14 cellular contexts compared by ENCODE assay signal in the genomic region with DNA sequence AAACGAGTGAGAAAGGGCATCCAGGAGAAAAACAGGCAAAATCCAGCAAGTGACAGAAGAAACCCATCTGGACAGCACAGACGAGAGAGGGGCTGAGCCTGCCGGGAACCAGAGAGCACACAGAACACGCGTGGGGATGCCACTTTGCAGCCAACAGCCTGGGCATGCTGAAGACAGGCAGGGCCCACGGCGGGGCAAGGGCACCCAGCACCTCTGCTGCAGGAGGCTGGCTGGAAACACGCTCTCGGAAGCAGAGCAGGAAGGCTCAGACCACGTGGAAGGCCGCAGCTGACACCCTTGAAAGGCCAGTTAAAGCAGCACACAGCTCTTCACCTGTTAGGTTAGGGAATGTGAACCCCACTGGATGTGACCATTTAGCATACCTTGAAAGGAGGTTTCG.
"Had no signal": no experiment of that assay in that cellular context is flagged by ENCODE, and none has a peak within 500 bp of the region (broad histone marks: within the 10 kb centered on the region; RNA-seq: fewer than 3 reads in every experiment).

No MANE protein-coding gene starts in this region.

- ATAC-seq: left lung, pancreas, sciatic nerve had no signal

- H3K27me3 ChIP-seq: adrenal gland, dorsolateral prefrontal cortex, left lung, pancreas, thyroid gland had no signal

- H3K4me1 Mint-ChIP-seq: neural crest cell had no signal

- H3K27ac ChIP-seq: adrenal gland, left lung, pancreas, thyroid gland had no signal

- H3K4me3 Mint-ChIP-seq: neural crest cell had no signal

- H3K9me3 ChIP-seq: adrenal gland, left lung, pancreas, thyroid gland had no signal

- H3K9me3 Mint-ChIP-seq: neural crest cell had no signal

- H3K4me3 ChIP-seq: adrenal gland, dorsolateral prefrontal cortex, left lung, pancreas, thyroid gland had no signal

- DNase-seq: activated CD4-positive, alpha-beta T cell treated with anti-CD3 and anti-CD28 coated beads, Interleukin-2, amount 50 U/mL, for 48 hours; activated gamma-delta T cell treated with Interleukin-2 at 50 U/mL for 16 hours; activated T-cell treated with anti-CD3 and anti-CD28 coated beads, Interleukin-2, amount 50 U/mL, for 48 hours; adrenal gland; dorsolateral prefrontal cortex; hippocampal formation; kidney; left lung; mesendoderm; pancreas; SHP77; thyroid gland had no signal
